In genomic region chr10:27529010-27529783, GRCh38 we compare ENCODE assay signal across 11 cellular contexts. TPM values are rescaled to one million over a fixed set of nuclear protein-coding genes. Genes with fewer than 3 reads are reported as not detected.
A peak's percentile ranks its signal among the peaks of the same experiment; 100 is the strongest.
DNase-seq lines count a peak whose midpoint lies in the region; ATAC-seq and TF ChIP-seq lines count a peak whose summit lies in the region.
"Had no signal": no experiment of that assay in that cellular context is flagged by ENCODE, and none has a peak within 500 bp of the region (broad histone marks: within the 10 kb centered on the region; RNA-seq: fewer than 3 reads in every experiment).

No MANE protein-coding gene starts in this region.

- H3K27ac ChIP-seq in CD8-positive, alpha-beta memory T cell (ENCODE audit: low read depth, low read length) = peak overlapping the region; percentile 41
- no peak overlapping the region for H3K27ac ChIP-seq in aorta (ENCODE audit: low read depth in 1 of 2, low read length in 2 of 2)

- H3K36me3 Mint-ChIP-seq in CD8-positive, alpha-beta memory T cell = peaks cover 0 to 29% (median 7%) of the 10 kb centered on the region in 3 donors
- peaks cover 12% of the 10 kb centered on the region for H3K36me3 Mint-ChIP-seq in central memory CD8-positive, alpha-beta T cell (ENCODE audit: insufficient read depth)
- H3K36me3 Mint-ChIP-seq in nephron (ENCODE audit: low read depth) = peaks cover 2% of the 10 kb centered on the region

- H3K4me1 Mint-ChIP-seq in CD8-positive, alpha-beta memory T cell = peaks cover 68 to 78% (median 76%) of the 10 kb centered on the region in 3 donors
- peaks cover 61% of the 10 kb centered on the region for H3K4me1 Mint-ChIP-seq in central memory CD8-positive, alpha-beta T cell
- peaks cover 58% of the 10 kb centered on the region for H3K4me1 Mint-ChIP-seq in nephron

- 97% methylated on average over 3 of the region's 3 CpGs for WGBS in aorta, 2 donors

- H3K4me1 ChIP-seq in CD8-positive, alpha-beta memory T cell (ENCODE audit: insufficient read depth, low read length) = peaks cover 34% of the 10 kb centered on the region
- H3K4me1 ChIP-seq in Loucy (ENCODE audit: insufficient read depth, low read length, poor library complexity, severe bottlenecking) (peaks cover 21% of the 10 kb centered on the region), aorta (ENCODE audit: control insufficient read depth in 1 of 2, insufficient read depth in 2 of 2, low read length in 2 of 2) (peaks cover 0 to 2% of the 10 kb centered on the region in 2 donors)

- peaks cover 0 to under 1% (median 0%) of the 10 kb centered on the region in 5 donors for H3K9me3 Mint-ChIP-seq in CD8-positive, alpha-beta memory T cell
- no peaks in the 10 kb centered on the region for H3K9me3 Mint-ChIP-seq in central memory CD8-positive, alpha-beta T cell
- no peaks in the 10 kb centered on the region for H3K9me3 Mint-ChIP-seq in nephron

- TF ChIP-seq CTCF in Loucy (conservative IDR thresholded peaks at IDR 0.05; ENCODE audit: low read length) (no peak), nephron (IDR thresholded peaks at IDR 0.05; ENCODE audit: unreplicated experiment in 3 of 3) (no peak)

- POLR2A ChIA-PET in CD8-positive, alpha-beta memory T cell (lab: Charles Lee) = no interaction called here

- no peak overlapping the region for H3K9ac ChIP-seq in Loucy (ENCODE audit: low read depth, low read length, poor library complexity, severe bottlenecking)

- H3K36me3 ChIP-seq in CD8-positive, alpha-beta memory T cell (ENCODE audit: insufficient read depth, low read length) = peaks cover 2% of the 10 kb centered on the region
- H3K36me3 ChIP-seq in Loucy (ENCODE audit: insufficient read depth, low read length) (peaks cover 16% of the 10 kb centered on the region; the same call in 1 of the 2 replicates), aorta (ENCODE audit: control insufficient read depth in 1 of 2, insufficient read depth in 2 of 2, low read length in 1 of 2) (no peaks in the 10 kb centered on the region)

- H3F3A ChIP-seq in Loucy (ENCODE audit: low read depth) = no peaks in the 10 kb centered on the region

- no peaks in the 10 kb centered on the region for H3K9me3 ChIP-seq in CD8-positive, alpha-beta memory T cell (ENCODE audit: low read length)
- H3K9me3 ChIP-seq in Loucy (ENCODE audit: insufficient read depth, low read depth, low read length) (no peaks in the 10 kb centered on the region), aorta (ENCODE audit: control insufficient read depth, low read length) (no peaks in the 10 kb centered on the region)

- peak overlapping the region; percentile 22 for H3K4me2 ChIP-seq in Loucy (ENCODE audit: low read depth, low read length, poor library complexity, severe bottlenecking)

- no peak overlapping the region for H2AFZ ChIP-seq in Loucy (ENCODE audit: low read length)

- no peaks in the 10 kb centered on the region for H4K20me1 ChIP-seq in Loucy (ENCODE audit: insufficient read depth, low read length, poor library complexity, severe bottlenecking)

- H3K4me3 Mint-ChIP-seq in CD8-positive, alpha-beta memory T cell = peak overlapping the region in 3 of 7 donors; percentile 3 to 10 (median 6)
- H3K4me3 Mint-ChIP-seq in central memory CD8-positive, alpha-beta T cell = no peak overlapping the region
- H3K4me3 Mint-ChIP-seq in nephron = peak overlapping the region in 1 of 3 experiments; percentile 5

- no peaks in the 10 kb centered on the region for H3K27me3 ChIP-seq in CD8-positive, alpha-beta memory T cell (ENCODE audit: insufficient read depth, low read length, poor library complexity, severe bottlenecking)
- no peaks in the 10 kb centered on the region for H3K27me3 ChIP-seq in Loucy (ENCODE audit: insufficient read depth, low read length, poor library complexity, severe bottlenecking)
- H3K27me3 ChIP-seq in aorta (ENCODE audit: control insufficient read depth in 1 of 2, insufficient read depth in 2 of 2, low read length in 1 of 2) = no peaks in the 10 kb centered on the region

- intact Hi-C loops in aorta (cut with DNase I) = no loop called here

- peaks cover 67% of the 10 kb centered on the region for H3K79me2 ChIP-seq in Loucy (ENCODE audit: insufficient read depth, low read length)

- no peak for ATAC-seq in central memory CD8-positive, alpha-beta T cell (replicated peaks; ENCODE audit: extremely low read depth, poor library complexity, severe bottlenecking)
- ATAC-seq in GM21717 (IDR thresholded peaks at IDR 0.05; ENCODE audit: unreplicated experiment) (no peak), aorta (ENCODE audit: low FRiP score) (no peak), HG03135 (IDR thresholded peaks at IDR 0.05; ENCODE audit: unreplicated experiment) (no peak), GM21390 (IDR thresholded peaks at IDR 0.05; ENCODE audit: unreplicated experiment) (no peak)

- no peak overlapping the region for H3K4me3 ChIP-seq in CD8-positive, alpha-beta memory T cell (ENCODE audit: low read length)
- H3K4me3 ChIP-seq in Loucy (ENCODE audit: low read length, poor library complexity, severe bottlenecking) (no peak overlapping the region), aorta (ENCODE audit: low read length in 2 of 2) (no peak overlapping the region)

- DNase-seq in CD8-positive, alpha-beta memory T cell = no peak
- DNase-seq in central memory CD8-positive, alpha-beta T cell (ENCODE audit: low spot score in 2 of 2) = no peak
- DNase-seq in aorta = no peak
- DNase-seq: foreskin melanocyte, NCI-H1694, occipital lobe had no signal

- no peaks in the 10 kb centered on the region for H3K27me3 Mint-ChIP-seq in CD8-positive, alpha-beta memory T cell
- no peaks in the 10 kb centered on the region for H3K27me3 Mint-ChIP-seq in central memory CD8-positive, alpha-beta T cell
- no peaks in the 10 kb centered on the region for H3K27me3 Mint-ChIP-seq in nephron (ENCODE audit: low read depth)

- H3K9me2 ChIP-seq in Loucy (replicated peaks; ENCODE audit: low read depth, low read length) = no peaks in the 10 kb centered on the region

- CTCF ChIA-PET in CD8-positive, alpha-beta memory T cell (lab: Charles Lee) = no interaction called here

- peak overlapping the region; percentile 8 to 96 (median 56) for H3K27ac Mint-ChIP-seq in CD8-positive, alpha-beta memory T cell
- peak overlapping the region; percentile 68 for H3K27ac Mint-ChIP-seq in central memory CD8-positive, alpha-beta T cell (ENCODE audit: low read depth)
- H3K27ac Mint-ChIP-seq in nephron = peak overlapping the region; percentile 62 to 85 (median 75)

RNA-seq across cellular contexts. Expression of gene RAB18, which starts 25.1 kb away (rescaled TPM):
- total RNA-seq in CD8-positive, alpha-beta memory T cell = 10 to 100 TPM; 68.2 to 71.1 TPM
- 123 TPM for polyA plus RNA-seq in CD8-positive, alpha-beta memory T cell
- total RNA-seq in aorta = 100 to 1,000 TPM; 103 to 105 TPM
- polyA plus RNA-seq in aorta = 10 to 100 TPM; 39.3 to 59.0 TPM
